Comparison of ENCODE assay signal across 9 cellular contexts in genomic region chr16:67192781-67193260, GRCh38. TPM values are rescaled to one million over a fixed set of nuclear protein-coding genes. Genes with fewer than 3 reads are reported as not detected.
A peak's percentile ranks its signal among the peaks of the same experiment; 100 is the strongest.
DNase-seq lines count a peak whose midpoint lies in the region; ATAC-seq, FAIRE-seq and TF ChIP-seq lines count a peak whose summit lies in the region.
"Had no signal": no experiment of that assay in that cellular context is flagged by ENCODE, and none has a peak within 500 bp of the region (broad histone marks: within the 10 kb centered on the region; RNA-seq: fewer than 3 reads in every experiment).

No MANE protein-coding gene starts in this region.

- no peak for TF ChIP-seq POLR2A in HepG2 (IDR thresholded peaks at IDR 0.05; ENCODE audit: insufficient read depth in 1 of 2, low read depth in 2 of 2, low read length in 2 of 2)

- H3K4me3 ChIP-seq in adipocyte (ENCODE audit: low read length), result peak overlapping the region; percentile 98
- H3K4me3 ChIP-seq in HepG2 (replicated peaks in 1 of 3; ENCODE audit: insufficient read depth in 1 of 3, low read depth in 2 of 3, low read length in 3 of 3), result peak overlapping the region; percentile 84 to 99 (median 97)
- H3K4me3 ChIP-seq in tibial artery, result peak overlapping the region; percentile 68 to 87

- H4K20me1 ChIP-seq in HepG2 (ENCODE audit: insufficient read depth, low read length), result no peaks in the 10 kb centered on the region; the same call in 1 of the 2 replicates

- peak; percentile 41 for ATAC-seq in activated CD8-positive, alpha-beta memory T cell treated with anti-CD3 and anti-CD28 coated beads, Interleukin-2, amount 10 ng/mL, durations not matched to agents 7 days and 5 days
- ATAC-seq in HepG2 (no peak), GM21381 (IDR thresholded peaks at IDR 0.05; ENCODE audit: unreplicated experiment) (no peak)

- H3K27me3 Mint-ChIP-seq in activated CD8-positive, alpha-beta memory T cell treated with anti-CD3 and anti-CD28 coated beads, Interleukin-2, amount 10 ng/mL, durations not matched to agents 7 days and 5 days, result no peaks in the 10 kb centered on the region

- peaks cover 21% of the 10 kb centered on the region for H3K4me1 ChIP-seq in adipocyte (ENCODE audit: control insufficient read depth, insufficient read depth, low read length)
- peaks cover 38% of the 10 kb centered on the region for H3K4me1 ChIP-seq in HepG2 (ENCODE audit: insufficient read depth, low read length)
- peaks cover 12 to 29% (median 22%) of the 10 kb centered on the region in 4 donors for H3K4me1 ChIP-seq in tibial artery

- peak overlapping the region; percentile 97 for H3K4me2 ChIP-seq in HepG2 (ENCODE audit: low read depth, low read length)

- no peak for TF ChIP-seq RAD21 in HepG2 (CRISPR knock-in tag; IDR thresholded peaks at IDR 0.05)

- BruUV-seq in HepG2 (replicated peaks; lab: Mats Ljungman, UMichigan), result no TSS peak

- POLR2A ChIA-PET in HepG2 (lab: Yijun Ruan, JAX), result interaction anchor here (0.9 to 1.9 kb wide), 6 partner anchors 8 to 55 kb away, joined by 3 to 8 read pairs (median 4); partner anchors contain the start of genes FHOD1, NOL3 and TMEM208

- in situ Hi-C loops in HepG2 (cut with HindIII; ENCODE audit: extremely low pct_ligation_motif_present, low pct_unique_long_range_greater_than_20kb), result no loop called here

- H3K27me3 ChIP-seq in adipocyte (replicated peaks; ENCODE audit: control insufficient read depth, insufficient read depth, low read length), result no peaks in the 10 kb centered on the region
- peaks cover 4 to 16% of the 10 kb centered on the region in 2 experiments; a peak in 2 of 5 replicates for H3K27me3 ChIP-seq in HepG2 (ENCODE audit: control insufficient read depth in 1 of 2, insufficient read depth in 2 of 2, low read length in 2 of 2)
- no peaks in the 10 kb centered on the region for H3K27me3 ChIP-seq in tibial artery

- peaks cover 37% of the 10 kb centered on the region for H3K36me3 Mint-ChIP-seq in activated CD8-positive, alpha-beta memory T cell treated with anti-CD3 and anti-CD28 coated beads, Interleukin-2, amount 10 ng/mL, durations not matched to agents 7 days and 5 days

- peaks cover 42% of the 10 kb centered on the region for H3K36me3 ChIP-seq in adipocyte (ENCODE audit: control insufficient read depth, insufficient read depth, low read length, severe bottlenecking)
- peaks cover 29 to 43% of the 10 kb centered on the region in 2 experiments for H3K36me3 ChIP-seq in HepG2 (replicated peaks in 1 of 2; ENCODE audit: control insufficient read depth in 1 of 2, insufficient read depth in 2 of 2, low read length in 2 of 2)
- H3K36me3 ChIP-seq in tibial artery, result peaks cover 35 to 49% (median 43%) of the 10 kb centered on the region in 3 donors

- H3K27ac ChIP-seq in HepG2 (ENCODE audit: extremely low read length, insufficient read depth, low read length) (peak overlapping the region; percentile 59), tibial artery (peak overlapping the region; percentile 66 to 75)

- FAIRE-seq in HepG2 (lab: Jason Lieb, UNC), result no peak

- H3K27ac Mint-ChIP-seq in activated CD8-positive, alpha-beta memory T cell treated with anti-CD3 and anti-CD28 coated beads, Interleukin-2, amount 10 ng/mL, durations not matched to agents 7 days and 5 days, result peak overlapping the region; percentile 89

- peaks cover 21% of the 10 kb centered on the region for H3K79me2 ChIP-seq in HepG2 (ENCODE audit: insufficient read depth, low read length)

- no peak overlapping the region for H2AFZ ChIP-seq in HepG2 (ENCODE audit: low read length)

- TF ChIP-seq EP300 in HepG2 (IDR thresholded peaks at IDR 0.05; ENCODE audit: low read depth in 2 of 2, low read length in 2 of 2) (no peak), HepG2 (CRISPR knock-in tag; IDR thresholded peaks at IDR 0.05; ENCODE audit: borderline replicate concordance) (no peak)

- H3K9me3 ChIP-seq in adipocyte (ENCODE audit: control insufficient read depth, low read length) (no peaks in the 10 kb centered on the region), HepG2 (ENCODE audit: low read length) (no peaks in the 10 kb centered on the region), tibial artery (no peaks in the 10 kb centered on the region)

- intact Hi-C loops in HepG2 (cut with micrococcal nuclease; ENCODE audit: unreplicated experiment), result loop anchor here (2.0 kb wide), 1 partner anchor 54 kb away; the partner anchor contains the start of gene FHOD1
- intact Hi-C loops in tibial artery (cut with DNase I; ENCODE audit: low total_unique reads), result no loop called here

- DNase-seq in activated CD8-positive, alpha-beta memory T cell treated with anti-CD3 and anti-CD28 coated beads, Interleukin-2, amount 10 ng/mL, durations not matched to agents 7 days and 5 days, result peak; percentile 70
- no peak for DNase-seq in activated CD8-positive, alpha-beta memory T cell treated with anti-CD3 and anti-CD28 coated beads, Interleukin-2, amount 50 U/mL, for 4 hours
- DNase-seq in adipocyte (ENCODE audit: low read depth) (no peak), HepG2 (ENCODE audit: low spot score) (no peak), tibial artery (no peak), H4 (ENCODE audit: low spot score) (no peak), anterior cingulate cortex (lab: John Stamatoyannopoulos, UW) (no peak)
- DNase-seq: NCI-H2029 treated with DMSO at 0.1 percent for 48 hours had no signal

- CTCF ChIA-PET in activated CD8-positive, alpha-beta memory T cell treated with anti-CD3 and anti-CD28 coated beads, Interleukin-2, amount 10 ng/mL, durations not matched to agents 7 days and 5 days (lab: Charles Lee), result interaction anchor here (1.0 to 4.0 kb wide), 14 partner anchors 8 to 362 kb away, joined by 3 to 25 read pairs (median 4); partner anchors contain the start of genes CES3, FBXL8, FHOD1 and MATCAP1
- CTCF ChIA-PET in HepG2 (lab: Yijun Ruan, JAX; ENCODE audit: low intra/inter-chr PET ratio, low total read pairs), result no interaction called here

- H3K9me3 Mint-ChIP-seq in activated CD8-positive, alpha-beta memory T cell treated with anti-CD3 and anti-CD28 coated beads, Interleukin-2, amount 10 ng/mL, durations not matched to agents 7 days and 5 days (ENCODE audit: low read depth), result no peaks in the 10 kb centered on the region

- H3K9ac ChIP-seq in adipocyte (ENCODE audit: low read length) (peak overlapping the region; percentile 99), HepG2 (ENCODE audit: insufficient read depth, low read depth, low read length) (peak overlapping the region; percentile 98)

- H3K4me3 Mint-ChIP-seq in activated CD8-positive, alpha-beta memory T cell treated with anti-CD3 and anti-CD28 coated beads, Interleukin-2, amount 10 ng/mL, durations not matched to agents 7 days and 5 days, result peak overlapping the region; percentile 98

- WGBS in HepG2 (ENCODE audit: low lambda C conversion rate), result 7% methylated on average over 16 of the region's 16 CpGs

- TF ChIP-seq CTCF in HepG2 (CRISPR knock-in tag; IDR thresholded peaks at IDR 0.05) (no peak), tibial artery (IDR thresholded peaks at IDR 0.05) (no peak)

- peaks cover 52% of the 10 kb centered on the region for H3K4me1 Mint-ChIP-seq in activated CD8-positive, alpha-beta memory T cell treated with anti-CD3 and anti-CD28 coated beads, Interleukin-2, amount 10 ng/mL, durations not matched to agents 7 days and 5 days

RNA-seq across cellular contexts. Expression of gene E2F4, which starts 0.9 kb away (rescaled TPM):
- total RNA-seq in activated CD8-positive, alpha-beta memory T cell treated with anti-CD3 and anti-CD28 coated beads, Interleukin-2, amount 10 ng/mL, durations not matched to agents 7 days and 5 days, result 100 to 1,000 TPM; 147 to 148 TPM
- total RNA-seq in HepG2 (2016; rRNA removed; fragmentation: Illumina TruSeq; extraction: Trizol), result 73.7 and 84.8 TPM in 2 replicates
- 111 and 122 TPM in 2 replicates for total RNA-seq in HepG2 (2016; cell fraction: cytosol; rRNA removed; fragmentation: Illumina TruSeq; extraction: Trizol; ENCODE audit: low read depth)
- 66.9 and 81.3 TPM in 2 replicates for total RNA-seq in HepG2 (2016; cell fraction: insoluble cytoplasmic fraction; rRNA removed; fragmentation: Illumina TruSeq; extraction: Trizol)
- total RNA-seq in HepG2 (2016; cell fraction: membrane; rRNA removed; fragmentation: Illumina TruSeq; extraction: Trizol), result 156 and 162 TPM in 2 replicates
- total RNA-seq in HepG2 (2016; cell fraction: nucleus; rRNA removed; fragmentation: Illumina TruSeq; extraction: Trizol), result 71.5 and 85.9 TPM in 2 replicates
- 91.2 and 106 TPM in 2 replicates for polyA plus RNA-seq in HepG2 (2011; rRNA removed)
- polyA plus RNA-seq in HepG2 (2011; cell fraction: cytosol; rRNA removed), result 63.8 and 83.4 TPM in 2 replicates
- 329 and 348 TPM in 2 replicates for polyA plus RNA-seq in HepG2 (2011; cell fraction: nucleus; rRNA removed)
- polyA plus RNA-seq in HepG2 (2012), result 45.8 and 56.9 TPM in 2 replicates
- polyA plus RNA-seq in HepG2 (2016; cell fraction: cytosol; fragmentation: Illumina TruSeq; extraction: Trizol; ENCODE audit: low read depth), result 109 and 110 TPM in 2 replicates
- polyA plus RNA-seq in HepG2 (2016; cell fraction: insoluble cytoplasmic fraction; fragmentation: Illumina TruSeq; extraction: Trizol; ENCODE audit: low read depth), result 72.0 and 83.6 TPM in 2 replicates
- polyA plus RNA-seq in HepG2 (2016; cell fraction: membrane; fragmentation: Illumina TruSeq; extraction: Trizol; ENCODE audit: low read depth), result 149 and 153 TPM in 2 replicates
- polyA plus RNA-seq in HepG2 (2016; cell fraction: nucleus; fragmentation: Illumina TruSeq; extraction: Trizol; ENCODE audit: insufficient read depth, low read depth), result 186 TPM in 2 replicates
- 122 and 150 TPM in 2 replicates for polyA minus RNA-seq in HepG2 (2011; rRNA and poly(A)+ RNA removed; ENCODE audit: low replicate concordance)
- 32.3 and 33.8 TPM in 2 replicates for polyA minus RNA-seq in HepG2 (2011; cell fraction: cytosol; rRNA and poly(A)+ RNA removed)
- polyA minus RNA-seq in HepG2 (2011; cell fraction: nucleus; rRNA and poly(A)+ RNA removed), result 77.0 and 99.3 TPM in 2 replicates
- 78.4 and 80.7 TPM in 2 replicates for total RNA-seq in H4 (2014; rRNA removed; shearing (Covaris generic))

RNA-seq across cellular contexts. Expression of gene EXOC3L1, which starts 2.9 kb away (rescaled TPM):
- not detected for total RNA-seq in activated CD8-positive, alpha-beta memory T cell treated with anti-CD3 and anti-CD28 coated beads, Interleukin-2, amount 10 ng/mL, durations not matched to agents 7 days and 5 days
- total RNA-seq in HepG2 (2016; rRNA removed; fragmentation: Illumina TruSeq; extraction: Trizol), result not detected in 2 replicates
- not detected in 2 replicates for total RNA-seq in HepG2 (2016; cell fraction: cytosol; rRNA removed; fragmentation: Illumina TruSeq; extraction: Trizol; ENCODE audit: low read depth)
- total RNA-seq in HepG2 (2016; cell fraction: insoluble cytoplasmic fraction; rRNA removed; fragmentation: Illumina TruSeq; extraction: Trizol), result not detected in 2 replicates
- not detected in 2 replicates for total RNA-seq in HepG2 (2016; cell fraction: membrane; rRNA removed; fragmentation: Illumina TruSeq; extraction: Trizol)
- not detected in 2 replicates for total RNA-seq in HepG2 (2016; cell fraction: nucleus; rRNA removed; fragmentation: Illumina TruSeq; extraction: Trizol)
- polyA plus RNA-seq in HepG2 (2011; rRNA removed), result 0.10 and 0.12 TPM in 2 replicates
- polyA plus RNA-seq in HepG2 (2011; cell fraction: cytosol; rRNA removed), result 0.15 and 0.21 TPM in 2 replicates
- polyA plus RNA-seq in HepG2 (2011; cell fraction: nucleus; rRNA removed), result 1.1 and 1.6 TPM in 2 replicates
- polyA plus RNA-seq in HepG2 (2012), result 0.17 and 0.48 TPM in 2 replicates
- polyA plus RNA-seq in HepG2 (2016; cell fraction: cytosol; fragmentation: Illumina TruSeq; extraction: Trizol; ENCODE audit: low read depth), result not detected in 2 replicates
- polyA plus RNA-seq in HepG2 (2016; cell fraction: insoluble cytoplasmic fraction; fragmentation: Illumina TruSeq; extraction: Trizol; ENCODE audit: low read depth), result not detected in 2 replicates
- polyA plus RNA-seq in HepG2 (2016; cell fraction: membrane; fragmentation: Illumina TruSeq; extraction: Trizol; ENCODE audit: low read depth), result not detected in 2 replicates
- polyA plus RNA-seq in HepG2 (2016; cell fraction: nucleus; fragmentation: Illumina TruSeq; extraction: Trizol; ENCODE audit: insufficient read depth, low read depth), result not detected in 2 replicates
- polyA minus RNA-seq in HepG2 (2011; rRNA and poly(A)+ RNA removed; ENCODE audit: low replicate concordance), result 0.14 TPM in 1 of 2 replicates, not detected in the other
- not detected in 2 replicates for polyA minus RNA-seq in HepG2 (2011; cell fraction: cytosol; rRNA and poly(A)+ RNA removed)
- polyA minus RNA-seq in HepG2 (2011; cell fraction: nucleus; rRNA and poly(A)+ RNA removed), result 0.52 TPM in 1 of 2 replicates, not detected in the other
- total RNA-seq in H4 (2014; rRNA removed; shearing (Covaris generic)), result not detected in 2 replicates

RNA-seq across cellular contexts. Expression of gene ELMO3, which starts 6.1 kb away (rescaled TPM):
- total RNA-seq in activated CD8-positive, alpha-beta memory T cell treated with anti-CD3 and anti-CD28 coated beads, Interleukin-2, amount 10 ng/mL, durations not matched to agents 7 days and 5 days, result 1 to 10 TPM; 6.2 to 9.8 TPM
- 0.58 and 2.6 TPM in 2 replicates for total RNA-seq in HepG2 (2016; rRNA removed; fragmentation: Illumina TruSeq; extraction: Trizol)
- total RNA-seq in HepG2 (2016; cell fraction: cytosol; rRNA removed; fragmentation: Illumina TruSeq; extraction: Trizol; ENCODE audit: low read depth), result 0.61 and 0.97 TPM in 2 replicates
- total RNA-seq in HepG2 (2016; cell fraction: insoluble cytoplasmic fraction; rRNA removed; fragmentation: Illumina TruSeq; extraction: Trizol), result 0.46 and 2.4 TPM in 2 replicates
- 1.1 and 1.3 TPM in 2 replicates for total RNA-seq in HepG2 (2016; cell fraction: membrane; rRNA removed; fragmentation: Illumina TruSeq; extraction: Trizol)
- 5.3 and 6.4 TPM in 2 replicates for total RNA-seq in HepG2 (2016; cell fraction: nucleus; rRNA removed; fragmentation: Illumina TruSeq; extraction: Trizol)
- polyA plus RNA-seq in HepG2 (2011; rRNA removed), result 4.0 and 5.7 TPM in 2 replicates
- 1.1 and 2.2 TPM in 2 replicates for polyA plus RNA-seq in HepG2 (2011; cell fraction: cytosol; rRNA removed)
- 45.0 and 50.5 TPM in 2 replicates for polyA plus RNA-seq in HepG2 (2011; cell fraction: nucleus; rRNA removed)
- 2.3 and 4.2 TPM in 2 replicates for polyA plus RNA-seq in HepG2 (2012)
- polyA plus RNA-seq in HepG2 (2016; cell fraction: cytosol; fragmentation: Illumina TruSeq; extraction: Trizol; ENCODE audit: low read depth), result 1.5 TPM in 2 replicates
- polyA plus RNA-seq in HepG2 (2016; cell fraction: insoluble cytoplasmic fraction; fragmentation: Illumina TruSeq; extraction: Trizol; ENCODE audit: low read depth), result 0.64 and 0.70 TPM in 2 replicates
- 1.5 and 1.8 TPM in 2 replicates for polyA plus RNA-seq in HepG2 (2016; cell fraction: membrane; fragmentation: Illumina TruSeq; extraction: Trizol; ENCODE audit: low read depth)
- polyA plus RNA-seq in HepG2 (2016; cell fraction: nucleus; fragmentation: Illumina TruSeq; extraction: Trizol; ENCODE audit: insufficient read depth, low read depth), result 15.0 and 18.4 TPM in 2 replicates
- polyA minus RNA-seq in HepG2 (2011; rRNA and poly(A)+ RNA removed; ENCODE audit: low replicate concordance), result 2.2 and 4.9 TPM in 2 replicates
- 0.62 TPM in 1 of 2 replicates, not detected in the other for polyA minus RNA-seq in HepG2 (2011; cell fraction: cytosol; rRNA and poly(A)+ RNA removed)
- polyA minus RNA-seq in HepG2 (2011; cell fraction: nucleus; rRNA and poly(A)+ RNA removed), result 3.5 and 6.0 TPM in 2 replicates
- 0.06 and 0.29 TPM in 2 replicates for total RNA-seq in H4 (2014; rRNA removed; shearing (Covaris generic))

RNA-seq across cellular contexts. Expression of gene MATCAP1, which starts 9.1 kb away (rescaled TPM):
- total RNA-seq in activated CD8-positive, alpha-beta memory T cell treated with anti-CD3 and anti-CD28 coated beads, Interleukin-2, amount 10 ng/mL, durations not matched to agents 7 days and 5 days, result 10 to 100 TPM; 38.6 to 56.0 TPM
- 4.4 and 11.2 TPM in 2 replicates for total RNA-seq in HepG2 (2016; rRNA removed; fragmentation: Illumina TruSeq; extraction: Trizol)
- total RNA-seq in HepG2 (2016; cell fraction: cytosol; rRNA removed; fragmentation: Illumina TruSeq; extraction: Trizol; ENCODE audit: low read depth), result 1.6 and 1.8 TPM in 2 replicates
- 2.7 and 10.6 TPM in 2 replicates for total RNA-seq in HepG2 (2016; cell fraction: insoluble cytoplasmic fraction; rRNA removed; fragmentation: Illumina TruSeq; extraction: Trizol)
- 2.7 and 2.9 TPM in 2 replicates for total RNA-seq in HepG2 (2016; cell fraction: membrane; rRNA removed; fragmentation: Illumina TruSeq; extraction: Trizol)
- total RNA-seq in HepG2 (2016; cell fraction: nucleus; rRNA removed; fragmentation: Illumina TruSeq; extraction: Trizol), result 17.2 and 18.4 TPM in 2 replicates
- polyA plus RNA-seq in HepG2 (2011; rRNA removed), result 24.5 and 27.2 TPM in 2 replicates
- 8.7 and 14.3 TPM in 2 replicates for polyA plus RNA-seq in HepG2 (2011; cell fraction: cytosol; rRNA removed)
- polyA plus RNA-seq in HepG2 (2011; cell fraction: nucleus; rRNA removed), result 237 and 259 TPM in 2 replicates
- polyA plus RNA-seq in HepG2 (2012), result 13.7 and 14.6 TPM in 2 replicates
- 0.87 TPM in 2 replicates for polyA plus RNA-seq in HepG2 (2016; cell fraction: cytosol; fragmentation: Illumina TruSeq; extraction: Trizol; ENCODE audit: low read depth)
- 2.4 and 4.1 TPM in 2 replicates for polyA plus RNA-seq in HepG2 (2016; cell fraction: insoluble cytoplasmic fraction; fragmentation: Illumina TruSeq; extraction: Trizol; ENCODE audit: low read depth)
- 2.0 and 2.4 TPM in 2 replicates for polyA plus RNA-seq in HepG2 (2016; cell fraction: membrane; fragmentation: Illumina TruSeq; extraction: Trizol; ENCODE audit: low read depth)
- polyA plus RNA-seq in HepG2 (2016; cell fraction: nucleus; fragmentation: Illumina TruSeq; extraction: Trizol; ENCODE audit: insufficient read depth, low read depth), result 49.4 and 51.7 TPM in 2 replicates
- polyA minus RNA-seq in HepG2 (2011; rRNA and poly(A)+ RNA removed; ENCODE audit: low replicate concordance), result 9.7 and 21.1 TPM in 2 replicates
- polyA minus RNA-seq in HepG2 (2011; cell fraction: cytosol; rRNA and poly(A)+ RNA removed), result 3.8 and 4.3 TPM in 2 replicates
- polyA minus RNA-seq in HepG2 (2011; cell fraction: nucleus; rRNA and poly(A)+ RNA removed), result 45.8 and 47.5 TPM in 2 replicates
- 3.5 and 4.5 TPM in 2 replicates for total RNA-seq in H4 (2014; rRNA removed; shearing (Covaris generic))

RNA-seq across cellular contexts. Expression of gene NOL3, which starts 22.5 kb away (rescaled TPM):
- total RNA-seq in activated CD8-positive, alpha-beta memory T cell treated with anti-CD3 and anti-CD28 coated beads, Interleukin-2, amount 10 ng/mL, durations not matched to agents 7 days and 5 days, result 10 to 100 TPM in 1 of 2 experiments, 1 to 10 TPM in 1; 3.3 to 10.3 TPM
- total RNA-seq in HepG2 (2016; rRNA removed; fragmentation: Illumina TruSeq; extraction: Trizol), result 3.1 and 5.7 TPM in 2 replicates
- 0.91 and 1.1 TPM in 2 replicates for total RNA-seq in HepG2 (2016; cell fraction: cytosol; rRNA removed; fragmentation: Illumina TruSeq; extraction: Trizol; ENCODE audit: low read depth)
- total RNA-seq in HepG2 (2016; cell fraction: insoluble cytoplasmic fraction; rRNA removed; fragmentation: Illumina TruSeq; extraction: Trizol), result 3.8 and 4.1 TPM in 2 replicates
- total RNA-seq in HepG2 (2016; cell fraction: membrane; rRNA removed; fragmentation: Illumina TruSeq; extraction: Trizol), result 2.1 and 2.2 TPM in 2 replicates
- 2.7 and 3.0 TPM in 2 replicates for total RNA-seq in HepG2 (2016; cell fraction: nucleus; rRNA removed; fragmentation: Illumina TruSeq; extraction: Trizol)
- polyA plus RNA-seq in HepG2 (2011; rRNA removed), result 20.5 and 23.3 TPM in 2 replicates
- 9.2 and 14.1 TPM in 2 replicates for polyA plus RNA-seq in HepG2 (2011; cell fraction: cytosol; rRNA removed)
- polyA plus RNA-seq in HepG2 (2011; cell fraction: nucleus; rRNA removed), result 78.8 and 95.6 TPM in 2 replicates
- polyA plus RNA-seq in HepG2 (2012), result 23.5 and 26.3 TPM in 2 replicates
- polyA plus RNA-seq in HepG2 (2016; cell fraction: cytosol; fragmentation: Illumina TruSeq; extraction: Trizol; ENCODE audit: low read depth), result 1.1 and 1.3 TPM in 2 replicates
- 3.6 TPM in 2 replicates for polyA plus RNA-seq in HepG2 (2016; cell fraction: insoluble cytoplasmic fraction; fragmentation: Illumina TruSeq; extraction: Trizol; ENCODE audit: low read depth)
- 2.3 and 2.9 TPM in 2 replicates for polyA plus RNA-seq in HepG2 (2016; cell fraction: membrane; fragmentation: Illumina TruSeq; extraction: Trizol; ENCODE audit: low read depth)
- polyA plus RNA-seq in HepG2 (2016; cell fraction: nucleus; fragmentation: Illumina TruSeq; extraction: Trizol; ENCODE audit: insufficient read depth, low read depth), result 18.2 and 26.0 TPM in 2 replicates
- polyA minus RNA-seq in HepG2 (2011; rRNA and poly(A)+ RNA removed; ENCODE audit: low replicate concordance), result 5.4 and 16.0 TPM in 2 replicates
- 2.8 and 3.7 TPM in 2 replicates for polyA minus RNA-seq in HepG2 (2011; cell fraction: cytosol; rRNA and poly(A)+ RNA removed)
- 14.3 and 16.3 TPM in 2 replicates for polyA minus RNA-seq in HepG2 (2011; cell fraction: nucleus; rRNA and poly(A)+ RNA removed)
- 39.4 and 47.9 TPM in 2 replicates for total RNA-seq in H4 (2014; rRNA removed; shearing (Covaris generic))
